Comparison of ENCODE assay signal across 22 cellular contexts in the genomic region with DNA sequence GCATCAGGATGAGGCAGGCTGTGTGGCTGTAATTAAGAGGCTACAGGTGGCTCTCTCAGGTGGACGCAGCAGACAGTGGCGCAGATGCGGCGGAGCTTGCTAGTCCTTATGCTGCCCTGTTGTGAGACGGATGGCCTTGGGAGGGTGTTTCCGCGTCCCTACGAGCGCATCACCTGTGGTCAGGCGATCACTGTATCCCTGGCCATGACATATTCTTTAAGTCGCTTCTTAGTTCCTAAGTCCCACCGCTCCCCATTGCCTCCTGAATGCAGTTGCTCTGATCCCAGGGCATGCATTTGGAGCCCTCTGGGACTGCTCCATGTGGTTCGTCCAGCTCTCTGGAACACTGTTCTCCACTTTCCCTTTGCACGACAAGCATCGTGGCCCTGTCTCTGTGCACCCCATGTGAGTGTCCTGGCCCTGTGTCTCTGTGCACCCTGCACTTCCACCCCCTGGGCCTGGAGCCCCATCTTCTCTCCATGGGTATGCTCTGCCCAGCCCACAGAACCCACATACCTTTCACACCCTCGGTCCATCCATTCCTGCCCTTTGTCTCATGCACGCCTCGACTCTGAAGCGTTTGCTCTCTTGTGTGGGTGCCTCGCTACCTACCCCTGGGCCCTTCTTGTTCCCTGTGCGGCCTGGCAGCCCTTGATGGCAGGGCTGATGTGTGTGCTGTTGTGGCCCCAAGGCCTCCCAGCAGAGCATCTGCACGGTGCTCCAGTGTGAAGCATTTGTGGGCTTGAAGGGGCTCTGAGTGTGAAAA.
"Had no signal": no experiment of that assay in that cellular context is flagged by ENCODE, and none has a peak within 500 bp of the region (broad histone marks: within the 10 kb centered on the region; RNA-seq: fewer than 3 reads in every experiment).

No MANE protein-coding gene starts in this region.

- H3K4me3 Mint-ChIP-seq: activated CD4-positive, alpha-beta T cell treated with anti-CD3 and anti-CD28 coated beads, Interleukin-2, amount 10 ng/mL, durations not matched to agents 7 days and 5 days; activated CD8-positive, alpha-beta T cell treated with anti-CD3 and anti-CD28 coated beads, Interleukin-2, amount 10 ng/mL, durations not matched to agents 7 days and 5 days; activated naive CD4-positive, alpha-beta T cell treated with anti-CD3 and anti-CD28 coated beads, Interleukin-2, amount 50 U/mL, for 24 hours; activated T-cell treated with anti-CD3 and anti-CD28 coated beads, Interleukin-2, amount 50 U/mL, for 24 hours; mesothelial cell of epicardium; naive B cell; type B pancreatic cell had no signal

- FAIRE-seq: bronchial epithelial cell, endometrium, frontal cortex, islet of Langerhans, TTC549 had no signal

- H3K9me3 Mint-ChIP-seq: activated CD4-positive, alpha-beta T cell treated with anti-CD3 and anti-CD28 coated beads, Interleukin-2, amount 10 ng/mL, durations not matched to agents 7 days and 5 days; activated naive CD4-positive, alpha-beta T cell treated with anti-CD3 and anti-CD28 coated beads, Interleukin-2, amount 50 U/mL, for 24 hours; mesothelial cell of epicardium; naive B cell; type B pancreatic cell had no signal

- H3K27me3 Mint-ChIP-seq: activated naive CD4-positive, alpha-beta T cell treated with anti-CD3 and anti-CD28 coated beads, Interleukin-2, amount 50 U/mL, for 24 hours; naive B cell; type B pancreatic cell had no signal

- H3K27ac Mint-ChIP-seq: activated CD4-positive, alpha-beta T cell treated with anti-CD3 and anti-CD28 coated beads, Interleukin-2, amount 10 ng/mL, durations not matched to agents 7 days and 5 days; activated CD8-positive, alpha-beta T cell treated with anti-CD3 and anti-CD28 coated beads, Interleukin-2, amount 10 ng/mL, durations not matched to agents 7 days and 5 days; activated naive CD4-positive, alpha-beta T cell treated with anti-CD3 and anti-CD28 coated beads, Interleukin-2, amount 50 U/mL, for 24 hours; activated T-cell treated with anti-CD3 and anti-CD28 coated beads, Interleukin-2, amount 50 U/mL, for 24 hours; mesothelial cell of epicardium; type B pancreatic cell had no signal

- DNase-seq: activated CD4-positive, alpha-beta T cell treated with anti-CD3 and anti-CD28 coated beads for 1 hour; activated CD4-positive, alpha-beta T cell treated with anti-CD3 and anti-CD28 coated beads, Interleukin-2, amount 10 ng/mL, durations not matched to agents 7 days and 5 days; activated CD8-positive, alpha-beta T cell treated with anti-CD3 and anti-CD28 coated beads, Interleukin-2, amount 10 ng/mL, durations not matched to agents 7 days and 5 days; activated T-cell treated with anti-CD3 and anti-CD28 coated beads, Interleukin-2, amount 50 U/mL, for 24 hours; anterior cingulate cortex; colonic mucosa; effector CD8-positive, alpha-beta T cell; mammary epithelial cell; naive B cell; occipital lobe; right cardiac atrium; stimulated activated CD4-positive, alpha-beta T cell treated with anti-CD3 and anti-CD28 coated beads, Interleukin-2, amount 100 ng/mL, for 48 hours; stimulated activated naive CD4-positive, alpha-beta T cell treated with Interleukin-2 at 50 U/mL for 16 hours; WERI-Rb-1 had no signal

- H3K36me3 Mint-ChIP-seq: activated naive CD4-positive, alpha-beta T cell treated with anti-CD3 and anti-CD28 coated beads, Interleukin-2, amount 50 U/mL, for 24 hours; mesothelial cell of epicardium; naive B cell; type B pancreatic cell had no signal

- ATAC-seq: activated CD8-positive, alpha-beta T cell treated with anti-CD3 and anti-CD28 coated beads, Interleukin-2, amount 10 ng/mL, durations not matched to agents 7 days and 5 days; right cardiac atrium had no signal

- H3K4me1 Mint-ChIP-seq: activated CD4-positive, alpha-beta T cell treated with anti-CD3 and anti-CD28 coated beads, Interleukin-2, amount 10 ng/mL, durations not matched to agents 7 days and 5 days had no signal
